22 cellular contexts compared by ENCODE assay signal in the genomic region with DNA sequence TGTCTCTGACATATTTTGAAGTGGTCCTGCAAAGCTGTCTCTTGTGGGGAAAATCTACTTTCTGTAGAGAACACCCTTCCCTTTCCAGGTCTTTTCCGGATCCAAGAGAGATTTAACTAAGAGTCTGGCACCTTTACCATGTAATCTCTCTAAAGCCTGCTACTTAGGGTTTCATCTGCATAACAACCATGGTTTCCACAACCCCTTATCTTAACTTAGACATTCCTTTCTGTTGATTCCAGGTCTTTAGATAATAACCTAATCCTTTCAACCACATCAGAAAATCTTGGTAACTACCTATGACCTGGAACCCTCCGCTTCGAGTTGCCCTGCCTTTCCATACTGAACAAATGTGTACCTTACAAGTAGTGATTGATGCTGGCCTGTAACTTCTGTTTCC.
A peak's percentile ranks its signal among the peaks of the same experiment; 100 is the strongest.
DNase-seq lines count a peak whose midpoint lies in the region; ATAC-seq and TF ChIP-seq lines count a peak whose summit lies in the region.
"Had no signal": no experiment of that assay in that cellular context is flagged by ENCODE, and none has a peak within 500 bp of the region (broad histone marks: within the 10 kb centered on the region; RNA-seq: fewer than 3 reads in every experiment).

No MANE protein-coding gene starts in this region.

- TF ChIP-seq POLR2A in esophagus muscularis mucosa (IDR thresholded peaks at IDR 0.05; ENCODE audit: low read depth), result no peak

- peaks cover 5% of the 10 kb centered on the region; the same call in 1 of the 2 replicates for H3K9me2 ChIP-seq in GM23338 (ENCODE audit: insufficient read depth)

- intact Hi-C loops in esophagus muscularis mucosa (cut with DNase I) (no loop called here), Right ventricle myocardium inferior (cut with DNase I) (no loop called here)

- H2AFZ ChIP-seq in GM23338, result no peak overlapping the region

- no peak for ATAC-seq in GM23338
- ATAC-seq in foreskin keratinocyte, result no peak
- ATAC-seq in Right ventricle myocardium inferior, result no peak
- ATAC-seq: GM12878, HCT116, HepG2 had no signal

- H3K9me3 Mint-ChIP-seq in GM23338, result peaks cover 28% of the 10 kb centered on the region

- H3K4me3 ChIP-seq in GM23338 (no peak overlapping the region), HUES64 (ENCODE audit: low read length) (no peak overlapping the region), esophagus muscularis mucosa (no peak overlapping the region), retinal pigment epithelial cell (ENCODE audit: low read length) (no peak overlapping the region)
- H3K4me3 ChIP-seq: GM12878 had no signal

- H3K27ac ChIP-seq in GM23338 (ENCODE audit: low read depth) (no peak overlapping the region), HUES64 (ENCODE audit: low read depth, low read length) (peak overlapping the region; percentile 57), esophagus muscularis mucosa (replicated peaks in 1 of 4) (no peak overlapping the region), foreskin keratinocyte (no peak overlapping the region)
- H3K27ac ChIP-seq: HL-60 had no signal

- no peaks in the 10 kb centered on the region for H3K79me2 ChIP-seq in GM23338 (replicated peaks; ENCODE audit: insufficient read depth)

- H3K27me3 ChIP-seq in GM23338 (ENCODE audit: insufficient read depth) (no peaks in the 10 kb centered on the region), HUES64 (ENCODE audit: insufficient read depth, low read length) (no peaks in the 10 kb centered on the region), esophagus muscularis mucosa (no peaks in the 10 kb centered on the region), foreskin keratinocyte (no peaks in the 10 kb centered on the region)
- H3K27me3 ChIP-seq: BE2C had no signal

- H3K27ac Mint-ChIP-seq in GM23338, result no peak overlapping the region
- H3K27ac Mint-ChIP-seq: CD4-positive, CD25-positive, alpha-beta regulatory T cell; CD8-positive, alpha-beta memory T cell; HFFc6; IgD-negative memory B cell had no signal

- H3K4me1 ChIP-seq in GM23338 (ENCODE audit: insufficient read depth) (peaks cover 31% of the 10 kb centered on the region), HUES64 (ENCODE audit: insufficient read depth, low read length) (peaks cover 37% of the 10 kb centered on the region), esophagus muscularis mucosa (no peaks in the 10 kb centered on the region), foreskin keratinocyte (no peaks in the 10 kb centered on the region)
- H3K4me1 ChIP-seq: BE2C had no signal

- peaks cover under 1% of the 10 kb centered on the region for H3K27me3 Mint-ChIP-seq in GM23338 (ENCODE audit: insufficient read depth, low read depth, poor library complexity)
- H3K27me3 Mint-ChIP-seq: CD4-positive, CD25-positive, alpha-beta regulatory T cell; IgD-negative memory B cell had no signal

- H3F3A ChIP-seq in GM23338 (replicated peaks; ENCODE audit: low read depth), result 0 out of 2 replicates have a peak, but pooled peaks cover 9% of the 10 kb centered on the region

- H3K36me3 ChIP-seq in GM23338 (ENCODE audit: insufficient read depth) (peaks cover 7% of the 10 kb centered on the region; the same call in 1 of the 2 replicates), HUES64 (ENCODE audit: insufficient read depth, low read length) (no peaks in the 10 kb centered on the region; the same call in 1 of the 2 replicates), esophagus muscularis mucosa (no peaks in the 10 kb centered on the region)
- H3K36me3 ChIP-seq: BE2C had no signal

- peaks cover 46% of the 10 kb centered on the region for H3K36me3 Mint-ChIP-seq in GM23338 (ENCODE audit: low read depth)
- H3K36me3 Mint-ChIP-seq: CD4-positive, CD25-positive, alpha-beta regulatory T cell; CD8-positive, alpha-beta memory T cell; IgD-negative memory B cell had no signal

- H3K4me2 ChIP-seq in GM23338, result peak overlapping the region; percentile 28; the same call in 1 of the 2 replicates

- no peaks in the 10 kb centered on the region for H4K20me1 ChIP-seq in GM23338 (replicated peaks; ENCODE audit: insufficient read depth)

- H3K9me3 ChIP-seq in HUES64 (ENCODE audit: insufficient read depth, low read depth, low read length) (peaks cover 11% of the 10 kb centered on the region), esophagus muscularis mucosa (no peaks in the 10 kb centered on the region)
- H3K9me3 ChIP-seq: BE2C had no signal

- TF ChIP-seq EP300 in esophagus muscularis mucosa (IDR thresholded peaks at IDR 0.05), result no peak

- DNase-seq in GM23338 (ENCODE audit: low spot score) (peak; percentile 13), esophagus muscularis mucosa (ENCODE audit: extremely low spot score) (peak; percentile 74), retinal pigment epithelial cell (ENCODE audit: low read depth) (peak; percentile 34), foreskin keratinocyte (no peak), Right ventricle myocardium inferior (ENCODE audit: missing footprints) (no peak), DMS 273 (lab: John Stamatoyannopoulos, UW; ENCODE audit: unreplicated experiment) (no peak), NCI-H748 treated with DMSO at 0.1 percent for 48 hours (lab: John Stamatoyannopoulos, UW) (no peak)
- DNase-seq: ACHN; BE2C; C1 segment of cervical spinal cord; CD4-positive, CD25-positive, alpha-beta regulatory T cell; CD8-positive, alpha-beta memory T cell; COR-L47; DMS79 treated with DMSO at 0.1 percent for 48 hours; HFFc6; KBM-7 had no signal

- no peak for TF ChIP-seq CTCF in GM23338 (conservative IDR thresholded peaks at IDR 0.05; ENCODE audit: low read depth in 2 of 2)
- TF ChIP-seq CTCF in esophagus muscularis mucosa (IDR thresholded peaks at IDR 0.05), result no peak
- no peak for TF ChIP-seq CTCF in retinal pigment epithelial cell (conservative IDR thresholded peaks at IDR 0.05; ENCODE audit: low read depth, low read length)
- TF ChIP-seq CTCF in foreskin keratinocyte (conservative IDR thresholded peaks at IDR 0.05), result no peak

- whole genome bisulfite sequencing in HUES64, result 87% methylated on average over 3 of the region's 3 CpGs
- 87% methylated on average over 3 of the region's 3 CpGs for WGBS in esophagus muscularis mucosa

- H3K9ac ChIP-seq in HUES64 (ENCODE audit: low read depth, low read length), result no peak overlapping the region

- H3K4me3 Mint-ChIP-seq in GM23338, result no peak overlapping the region
- H3K4me3 Mint-ChIP-seq: CD4-positive, CD25-positive, alpha-beta regulatory T cell; CD8-positive, alpha-beta memory T cell; HFFc6; IgD-negative memory B cell had no signal

- H3K4me1 Mint-ChIP-seq in GM23338, result peaks cover 46% of the 10 kb centered on the region
- H3K4me1 Mint-ChIP-seq: IgD-negative memory B cell had no signal

TF ChIP-seq in GM23338, 12 proteins besides CTCF, POLR2A, EP300 and RAD21:
- TF ChIP-seq CREB1 (CRISPR knock-in tag; IDR thresholded peaks at IDR 0.05; ENCODE audit: low read depth) (no peak), ZNF114 (CRISPR knock-in tag; IDR thresholded peaks at IDR 0.05) (no peak), ZNF331 (CRISPR knock-in tag; IDR thresholded peaks at IDR 0.05; ENCODE audit: low read depth) (no peak), JUNB (IDR thresholded peaks at IDR 0.05; ENCODE audit: unreplicated experiment) (no peak), STAT1 (IDR thresholded peaks at IDR 0.05; ENCODE audit: unreplicated experiment) (no peak), EZH2 (IDR thresholded peaks at IDR 0.05; ENCODE audit: low read depth, unreplicated experiment) (no peak), NANOG (IDR thresholded peaks at IDR 0.05; ENCODE audit: borderline replicate concordance) (no peak)
- TF ChIP-seq, protein P1, sequence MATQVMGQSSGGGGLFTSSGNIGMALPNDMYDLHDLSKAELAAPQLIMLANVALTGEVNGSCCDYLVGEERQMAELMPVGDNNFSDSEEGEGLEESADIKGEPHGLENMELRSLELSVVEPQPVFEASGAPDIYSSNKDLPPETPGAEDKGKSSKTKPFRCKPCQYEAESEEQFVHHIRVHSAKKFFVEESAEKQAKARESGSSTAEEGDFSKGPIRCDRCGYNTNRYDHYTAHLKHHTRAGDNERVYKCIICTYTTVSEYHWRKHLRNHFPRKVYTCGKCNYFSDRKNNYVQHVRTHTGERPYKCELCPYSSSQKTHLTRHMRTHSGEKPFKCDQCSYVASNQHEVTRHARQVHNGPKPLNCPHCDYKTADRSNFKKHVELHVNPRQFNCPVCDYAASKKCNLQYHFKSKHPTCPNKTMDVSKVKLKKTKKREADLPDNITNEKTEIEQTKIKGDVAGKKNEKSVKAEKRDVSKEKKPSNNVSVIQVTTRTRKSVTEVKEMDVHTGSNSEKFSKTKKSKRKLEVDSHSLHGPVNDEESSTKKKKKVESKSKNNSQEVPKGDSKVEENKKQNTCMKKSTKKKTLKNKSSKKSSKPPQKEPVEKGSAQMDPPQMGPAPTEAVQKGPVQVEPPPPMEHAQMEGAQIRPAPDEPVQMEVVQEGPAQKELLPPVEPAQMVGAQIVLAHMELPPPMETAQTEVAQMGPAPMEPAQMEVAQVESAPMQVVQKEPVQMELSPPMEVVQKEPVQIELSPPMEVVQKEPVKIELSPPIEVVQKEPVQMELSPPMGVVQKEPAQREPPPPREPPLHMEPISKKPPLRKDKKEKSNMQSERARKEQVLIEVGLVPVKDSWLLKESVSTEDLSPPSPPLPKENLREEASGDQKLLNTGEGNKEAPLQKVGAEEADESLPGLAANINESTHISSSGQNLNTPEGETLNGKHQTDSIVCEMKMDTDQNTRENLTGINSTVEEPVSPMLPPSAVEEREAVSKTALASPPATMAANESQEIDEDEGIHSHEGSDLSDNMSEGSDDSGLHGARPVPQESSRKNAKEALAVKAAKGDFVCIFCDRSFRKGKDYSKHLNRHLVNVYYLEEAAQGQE (IDR thresholded peaks at IDR 0.05; ENCODE audit: unreplicated experiment), result no peak
- TF ChIP-seq, protein P2, sequence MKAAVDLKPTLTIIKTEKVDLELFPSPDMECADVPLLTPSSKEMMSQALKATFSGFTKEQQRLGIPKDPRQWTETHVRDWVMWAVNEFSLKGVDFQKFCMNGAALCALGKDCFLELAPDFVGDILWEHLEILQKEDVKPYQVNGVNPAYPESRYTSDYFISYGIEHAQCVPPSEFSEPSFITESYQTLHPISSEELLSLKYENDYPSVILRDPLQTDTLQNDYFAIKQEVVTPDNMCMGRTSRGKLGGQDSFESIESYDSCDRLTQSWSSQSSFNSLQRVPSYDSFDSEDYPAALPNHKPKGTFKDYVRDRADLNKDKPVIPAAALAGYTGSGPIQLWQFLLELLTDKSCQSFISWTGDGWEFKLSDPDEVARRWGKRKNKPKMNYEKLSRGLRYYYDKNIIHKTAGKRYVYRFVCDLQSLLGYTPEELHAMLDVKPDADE (IDR thresholded peaks at IDR 0.05), result no peak

Comparison
In these comparisons a context has a peak if more than half of its experiments do, and no peak if none do; other contexts are left out.
1. DNase-seq: peak in GM23338 (single experiment), esophagus muscularis mucosa (single experiment) and retinal pigment epithelial cell (single experiment); none in foreskin keratinocyte (0 of 2), Right ventricle myocardium inferior (single experiment), DMS 273 (single experiment) and NCI-H748 treated with DMSO at 0.1 percent for 48 hours (single experiment).